Comparison of ENCODE assay signal across 32 cellular contexts in the genomic region with DNA sequence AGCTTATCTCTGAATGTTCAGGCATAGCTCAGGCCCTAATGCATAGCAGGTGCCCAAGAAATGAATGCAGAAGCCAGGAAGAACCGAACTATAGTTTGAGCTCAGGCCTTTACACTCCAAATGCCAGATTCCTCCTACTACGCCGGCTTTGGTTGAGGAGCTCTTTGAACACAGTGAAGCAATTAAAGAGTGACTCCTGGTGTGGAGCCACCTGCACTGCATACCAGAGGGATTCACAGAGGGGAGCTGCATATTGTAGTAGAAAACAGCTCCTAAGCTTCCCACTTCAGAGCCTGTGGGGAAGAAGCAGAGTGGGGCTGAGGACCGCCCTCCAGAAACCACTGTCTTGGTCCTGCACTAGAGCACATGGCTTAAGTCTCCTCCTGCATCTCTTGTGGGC. TPM values are rescaled to one million over a fixed set of nuclear protein-coding genes. Genes with fewer than 3 reads are reported as not detected.
A peak's percentile ranks its signal among the peaks of the same experiment; 100 is the strongest.
DNase-seq lines count a peak whose midpoint lies in the region; ATAC-seq and TF ChIP-seq lines count a peak whose summit lies in the region.
"Had no signal": no experiment of that assay in that cellular context is flagged by ENCODE, and none has a peak within 500 bp of the region (broad histone marks: within the 10 kb centered on the region; RNA-seq: fewer than 3 reads in every experiment).

No MANE protein-coding gene starts in this region.

- H3K4me3 ChIP-seq in mesendoderm (ENCODE audit: low read length) (no peak overlapping the region), SJCRH30 (no peak overlapping the region), H7 (ENCODE audit: insufficient read depth, low read depth, low read length) (no peak overlapping the region)
- H3K4me3 ChIP-seq: adrenal gland, esophagus squamous epithelium, heart left ventricle, mucosa of descending colon, psoas muscle, SK-N-MC, tibial nerve had no signal

- WGBS in mesendoderm (ENCODE audit: extremely low coverage, insufficient coverage, low lambda C conversion rate): no CpG with 5 or more reads among the region's 4 CpGs

- no peaks in the 10 kb centered on the region for H3K9me3 ChIP-seq in SJCRH30 (replicated peaks)
- H3K9me3 ChIP-seq: adrenal gland, Caco-2, esophagus squamous epithelium, mucosa of descending colon, psoas muscle, tibial nerve had no signal

- no peaks in the 10 kb centered on the region for H3K27me3 ChIP-seq in mesendoderm (ENCODE audit: insufficient read depth, low read length, poor library complexity)
- H3K27me3 ChIP-seq in SJCRH30: no peaks in the 10 kb centered on the region
- no peaks in the 10 kb centered on the region for H3K27me3 ChIP-seq in H7 (ENCODE audit: control insufficient read depth, insufficient read depth, low read length)
- H3K27me3 ChIP-seq: adrenal gland, esophagus squamous epithelium, heart left ventricle, tibial nerve had no signal

- H3K56ac ChIP-seq in mesendoderm (ENCODE audit: low read length): no peak overlapping the region

- H3K23ac ChIP-seq in mesendoderm (ENCODE audit: low read length): no peak overlapping the region

- no peak overlapping the region for H2BK120ac ChIP-seq in mesendoderm (ENCODE audit: low read depth, low read length)

- H2BK5ac ChIP-seq in mesendoderm (ENCODE audit: low read length): no peak overlapping the region

- no peak overlapping the region for H2AK5ac ChIP-seq in mesendoderm (ENCODE audit: low read length)

- H3K79me2 ChIP-seq in mesendoderm (ENCODE audit: control insufficient read depth, insufficient read depth, low read length): no peaks in the 10 kb centered on the region

- H3K36me3 ChIP-seq in mesendoderm (ENCODE audit: control insufficient read depth, insufficient read depth, low read length) (no peaks in the 10 kb centered on the region), SJCRH30 (no peaks in the 10 kb centered on the region), H7 (replicated peaks; ENCODE audit: control insufficient read depth, insufficient read depth, low read length) (no peaks in the 10 kb centered on the region)
- H3K36me3 ChIP-seq: adrenal gland, esophagus squamous epithelium, heart left ventricle, tibial nerve had no signal

- peak; percentile 35 for TF ChIP-seq RAD21 in Ishikawa (IDR thresholded peaks at IDR 0.05; ENCODE audit: low read depth)

- H3K9ac ChIP-seq in mesendoderm (ENCODE audit: low read length): no peak overlapping the region

- H4K5ac ChIP-seq in mesendoderm (ENCODE audit: low read length): no peak overlapping the region

- no peak overlapping the region for H2BK15ac ChIP-seq in mesendoderm (replicated peaks; ENCODE audit: low read depth)

- H3K4ac ChIP-seq in mesendoderm (ENCODE audit: low read depth, low read length): no peak overlapping the region

- no peak overlapping the region for H3K4me2 ChIP-seq in mesendoderm (ENCODE audit: low read length)

- no peak overlapping the region for H4K8ac ChIP-seq in mesendoderm (ENCODE audit: low read depth, low read length)

- H3K18ac ChIP-seq in mesendoderm (ENCODE audit: low read length): no peak overlapping the region

- DNase-seq in GDM1 (lab: John Stamatoyannopoulos, UW): peak; percentile 37
- peak; percentile 68 for DNase-seq in mesendoderm
- DNase-seq in SJCRH30: no peak
- DNase-seq in H7: no peak
- DNase-seq: activated CD4-positive, alpha-beta T cell treated with anti-CD3 and anti-CD28 coated beads, Interleukin-2, amount 50 U/mL, for 48 hours; activated naive CD4-positive, alpha-beta T cell treated with anti-CD3 and anti-CD28 coated beads, Interleukin-2, amount 10 ng/mL, durations not matched to agents 7 days and 5 days; activated T-cell treated with anti-CD3 and anti-CD28 coated beads, Interleukin-2, amount 50 U/mL, for 72 hours; Caco-2; dermis blood vessel endothelial cell; DMS53; esophagus squamous epithelium; foreskin keratinocyte; heart left ventricle; natural killer cell; NCI-H1436; NCI-H2081; NCI-H345; NCI-H82; occipital lobe; psoas muscle; RPMI8226; stimulated activated CD4-positive, alpha-beta T cell treated with anti-CD3 and anti-CD28 coated beads, Interleukin-4, amount 100 ng/mL, for 24 hours had no signal

- TF ChIP-seq EP300 in Ishikawa (IDR thresholded peaks at IDR 0.05; ENCODE audit: borderline replicate concordance): no peak

- peaks cover 1% of the 10 kb centered on the region for H3K4me1 ChIP-seq in mesendoderm (ENCODE audit: control insufficient read depth, low read depth, low read length)
- H3K4me1 ChIP-seq in SJCRH30: peaks cover 7% of the 10 kb centered on the region
- H3K4me1 ChIP-seq: adrenal gland, Caco-2, foreskin keratinocyte, psoas muscle had no signal

- H3K79me1 ChIP-seq in mesendoderm (ENCODE audit: low read length): no peaks in the 10 kb centered on the region

- no peak for ATAC-seq in HG02970 (IDR thresholded peaks at IDR 0.05; ENCODE audit: low FRiP score, unreplicated experiment)
- ATAC-seq: foreskin keratinocyte, psoas muscle had no signal

- peak; percentile 29; the same call in 1 of the 2 replicates for TF ChIP-seq CTCF in VCaP (conservative IDR thresholded peaks at IDR 0.05)

- H3K27ac ChIP-seq in VCaP (no peak overlapping the region), mesendoderm (ENCODE audit: low read depth, low read length) (no peak overlapping the region), SJCRH30 (no peak overlapping the region)
- H3K27ac ChIP-seq: adrenal gland, esophagus squamous epithelium, foreskin keratinocyte, heart left ventricle, psoas muscle, SK-N-MC, tibial nerve had no signal

TF ChIP-seq in Ishikawa, 13 proteins besides CTCF, POLR2A, EP300 and RAD21:
- no peak for TF ChIP-seq FOXM1 (IDR thresholded peaks at IDR 0.05; ENCODE audit: borderline replicate concordance, low read depth)
- no peak for TF ChIP-seq TAF1 (IDR thresholded peaks at IDR 0.05; ENCODE audit: low read depth)
- no peak for TF ChIP-seq TCF12 (IDR thresholded peaks at IDR 0.05; ENCODE audit: low read depth)
- TF ChIP-seq TEAD4 (IDR thresholded peaks at IDR 0.05): no peak
- no peak for TF ChIP-seq EGR1 (IDR thresholded peaks at IDR 0.05)
- TF ChIP-seq ZBTB7A (IDR thresholded peaks at IDR 0.05; ENCODE audit: low read depth): no peak
- TF ChIP-seq, protein P1, sequence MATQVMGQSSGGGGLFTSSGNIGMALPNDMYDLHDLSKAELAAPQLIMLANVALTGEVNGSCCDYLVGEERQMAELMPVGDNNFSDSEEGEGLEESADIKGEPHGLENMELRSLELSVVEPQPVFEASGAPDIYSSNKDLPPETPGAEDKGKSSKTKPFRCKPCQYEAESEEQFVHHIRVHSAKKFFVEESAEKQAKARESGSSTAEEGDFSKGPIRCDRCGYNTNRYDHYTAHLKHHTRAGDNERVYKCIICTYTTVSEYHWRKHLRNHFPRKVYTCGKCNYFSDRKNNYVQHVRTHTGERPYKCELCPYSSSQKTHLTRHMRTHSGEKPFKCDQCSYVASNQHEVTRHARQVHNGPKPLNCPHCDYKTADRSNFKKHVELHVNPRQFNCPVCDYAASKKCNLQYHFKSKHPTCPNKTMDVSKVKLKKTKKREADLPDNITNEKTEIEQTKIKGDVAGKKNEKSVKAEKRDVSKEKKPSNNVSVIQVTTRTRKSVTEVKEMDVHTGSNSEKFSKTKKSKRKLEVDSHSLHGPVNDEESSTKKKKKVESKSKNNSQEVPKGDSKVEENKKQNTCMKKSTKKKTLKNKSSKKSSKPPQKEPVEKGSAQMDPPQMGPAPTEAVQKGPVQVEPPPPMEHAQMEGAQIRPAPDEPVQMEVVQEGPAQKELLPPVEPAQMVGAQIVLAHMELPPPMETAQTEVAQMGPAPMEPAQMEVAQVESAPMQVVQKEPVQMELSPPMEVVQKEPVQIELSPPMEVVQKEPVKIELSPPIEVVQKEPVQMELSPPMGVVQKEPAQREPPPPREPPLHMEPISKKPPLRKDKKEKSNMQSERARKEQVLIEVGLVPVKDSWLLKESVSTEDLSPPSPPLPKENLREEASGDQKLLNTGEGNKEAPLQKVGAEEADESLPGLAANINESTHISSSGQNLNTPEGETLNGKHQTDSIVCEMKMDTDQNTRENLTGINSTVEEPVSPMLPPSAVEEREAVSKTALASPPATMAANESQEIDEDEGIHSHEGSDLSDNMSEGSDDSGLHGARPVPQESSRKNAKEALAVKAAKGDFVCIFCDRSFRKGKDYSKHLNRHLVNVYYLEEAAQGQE (IDR thresholded peaks at IDR 0.05; ENCODE audit: low read depth): no peak
- no peak for TF ChIP-seq YY1 (IDR thresholded peaks at IDR 0.05; ENCODE audit: low read depth)
- TF ChIP-seq, protein P2, sequence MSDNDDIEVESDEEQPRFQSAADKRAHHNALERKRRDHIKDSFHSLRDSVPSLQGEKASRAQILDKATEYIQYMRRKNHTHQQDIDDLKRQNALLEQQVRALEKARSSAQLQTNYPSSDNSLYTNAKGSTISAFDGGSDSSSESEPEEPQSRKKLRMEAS (IDR thresholded peaks at IDR 0.05): no peak
- no peak for TF ChIP-seq NFIC (IDR thresholded peaks at IDR 0.05)
- TF ChIP-seq CREB1 (IDR thresholded peaks at IDR 0.05; ENCODE audit: low read depth): no peak
- no peak for TF ChIP-seq USF1 (IDR thresholded peaks at IDR 0.05)
- TF ChIP-seq CEBPB (IDR thresholded peaks at IDR 0.05): no peak

RNA-seq across cellular contexts. Expression of gene KCNMB1, which starts 14.5 kb away (rescaled TPM):
- 0.48 TPM for polyA plus RNA-seq in mesendoderm (2013, experiment 1 of 2)
- polyA plus RNA-seq in mesendoderm (2013, experiment 2 of 2): 0.42 TPM
- total RNA-seq in SJCRH30 (2014; rRNA removed; shearing (Covaris generic)): not detected in 2 replicates
- total RNA-seq in H7 (2014; rRNA removed; shearing (Covaris generic)): 0.07 TPM in 1 of 2 replicates, not detected in the other
- total RNA-seq: activated T-cell treated with anti-CD3 and anti-CD28 coated beads, Interleukin-2, amount 50 U/mL, for 72 hours; Caco-2; dermis blood vessel endothelial cell; foreskin keratinocyte; H4; lung microvascular endothelial cell; T-helper 1 cell treated with Interleukin-12 subunit alpha and Interleukin-12 subunit beta and Interleukin-4 antibody, amounts not matched to agents 30 ng/mL and 1 ng/mL, for 36 hours had no signal
- polyA plus RNA-seq: foreskin keratinocyte had no signal

Comparison
In these comparisons a context has a peak if more than half of its experiments do, and no peak if none do; other contexts are left out.
1. DNase-seq: peak in GDM1 (single experiment) and mesendoderm (single experiment); none in SJCRH30 (0 of 2) and H7 (single experiment).